ENCODE assay signal across 9 cellular contexts in genomic region chr22:41925783-41926460, GRCh38. TPM values are rescaled to one million over a fixed set of nuclear protein-coding genes. Genes with fewer than 3 reads are reported as not detected.
DNase-seq lines count a peak whose midpoint lies in the region; ATAC-seq and TF ChIP-seq lines count a peak whose summit lies in the region.
"Had no signal": no experiment of that assay in that cellular context is flagged by ENCODE, and none has a peak within 500 bp of the region (broad histone marks: within the 10 kb centered on the region; RNA-seq: fewer than 3 reads in every experiment).

No MANE protein-coding gene starts in this region.

- no peaks in the 10 kb centered on the region for H3K36me3 Mint-ChIP-seq in activated naive CD8-positive, alpha-beta T cell treated with anti-CD3 and anti-CD28 coated beads, Interleukin-2, amount 10 ng/mL, durations not matched to agents 7 days and 5 days

- no peaks in the 10 kb centered on the region for H3K36me3 ChIP-seq in iPS-18a (ENCODE audit: control insufficient read depth, low read depth, low read length)

- H3K4me3 ChIP-seq in GM12875 (ENCODE audit: low read depth, low read length) (peak overlapping the region; percentile 94), iPS-18a (ENCODE audit: low read length) (peak overlapping the region; percentile 37)

- POLR2A ChIA-PET in activated naive CD8-positive, alpha-beta T cell treated with anti-CD3 and anti-CD28 coated beads, Interleukin-2, amount 10 ng/mL, durations not matched to agents 7 days and 5 days (lab: Charles Lee), result interaction anchor here (1.2 to 2.8 kb wide), 5 partner anchors 10 to 145 kb away, joined by 3 to 15 read pairs (median 5); partner anchors contain the start of gene CENPM

- H3K27ac Mint-ChIP-seq in activated naive CD8-positive, alpha-beta T cell treated with anti-CD3 and anti-CD28 coated beads, Interleukin-2, amount 10 ng/mL, durations not matched to agents 7 days and 5 days, result no peak overlapping the region

- H3K9me3 Mint-ChIP-seq in activated naive CD8-positive, alpha-beta T cell treated with anti-CD3 and anti-CD28 coated beads, Interleukin-2, amount 10 ng/mL, durations not matched to agents 7 days and 5 days, result no peaks in the 10 kb centered on the region

- H3K27ac ChIP-seq in iPS-18a (ENCODE audit: low read length), result no peak overlapping the region

- H3K9ac ChIP-seq in iPS-18a (ENCODE audit: low read length), result no peak overlapping the region

- H3K27me3 ChIP-seq in iPS-18a (ENCODE audit: control insufficient read depth, insufficient read depth, low read length), result peaks cover 82% of the 10 kb centered on the region

- peak; percentile 97 for TF ChIP-seq CTCF in GM12875 (IDR thresholded peaks at IDR 0.05; ENCODE audit: borderline replicate concordance, insufficient read depth, low read depth, low read length)

- peak; percentile 35 for ATAC-seq in HG03135 (IDR thresholded peaks at IDR 0.05; ENCODE audit: unreplicated experiment)
- ATAC-seq in SK-N-SH treated with all-trans-retinoic acid at 6 μM for 48 hours, result peak; percentile 62
- peak; percentile 82 for ATAC-seq in activated naive CD8-positive, alpha-beta T cell treated with anti-CD3 and anti-CD28 coated beads, Interleukin-2, amount 10 ng/mL, durations not matched to agents 7 days and 5 days (ENCODE audit: low read depth)
- ATAC-seq in HG03469 (IDR thresholded peaks at IDR 0.05; ENCODE audit: unreplicated experiment), result no peak

- peaks cover 25% of the 10 kb centered on the region for H3K27me3 Mint-ChIP-seq in activated naive CD8-positive, alpha-beta T cell treated with anti-CD3 and anti-CD28 coated beads, Interleukin-2, amount 10 ng/mL, durations not matched to agents 7 days and 5 days

- H3K4me3 Mint-ChIP-seq in activated naive CD8-positive, alpha-beta T cell treated with anti-CD3 and anti-CD28 coated beads, Interleukin-2, amount 10 ng/mL, durations not matched to agents 7 days and 5 days, result peak overlapping the region; percentile 63

- no peaks in the 10 kb centered on the region for H3K9me3 ChIP-seq in iPS-18a (ENCODE audit: control insufficient read depth, low read depth, low read length)

- H3K4me1 Mint-ChIP-seq in activated naive CD8-positive, alpha-beta T cell treated with anti-CD3 and anti-CD28 coated beads, Interleukin-2, amount 10 ng/mL, durations not matched to agents 7 days and 5 days, result peaks cover 2% of the 10 kb centered on the region

- peaks cover 6% of the 10 kb centered on the region for H3K4me1 ChIP-seq in iPS-18a (ENCODE audit: control insufficient read depth, low read depth, low read length)

- DNase-seq in activated naive CD8-positive, alpha-beta T cell treated with anti-CD3 and anti-CD28 coated beads, Interleukin-2, amount 10 ng/mL, durations not matched to agents 7 days and 5 days, result peak; percentile 87
- peak; percentile 69 to 76 for DNase-seq in stimulated activated CD4-positive, alpha-beta T cell treated with anti-CD3 and anti-CD28 coated beads, Interleukin-1b, Interleukin-23, amount 100 ng/mL, for 4 hours (ENCODE audit: low read depth in 2 of 2)
- DNase-seq in cerebellar cortex (ENCODE audit: low spot score), result no peak

TF ChIP-seq in SK-N-SH treated with all-trans-retinoic acid at 6 μM for 48 hours, 23 proteins besides CTCF, POLR2A, EP300 and RAD21:
- TF ChIP-seq OSR1 (CRISPR knock-in tag; IDR thresholded peaks at IDR 0.05) (no peak), BACH2 (CRISPR knock-in tag; IDR thresholded peaks at IDR 0.05; ENCODE audit: borderline replicate concordance) (no peak), CSDC2 (CRISPR knock-in tag; IDR thresholded peaks at IDR 0.05) (no peak), ZNF565 (CRISPR knock-in tag; conservative IDR thresholded peaks at IDR 0.05; ENCODE audit: low read depth) (no peak), ARNTL (CRISPR knock-in tag; IDR thresholded peaks at IDR 0.05; ENCODE audit: borderline replicate concordance, low read depth) (no peak), ZC3H10 (CRISPR knock-in tag; IDR thresholded peaks at IDR 0.05) (no peak), ZNF8 (CRISPR knock-in tag; IDR thresholded peaks at IDR 0.05) (no peak), ZFP3 (CRISPR knock-in tag; IDR thresholded peaks at IDR 0.05) (no peak), ZNF70 (CRISPR knock-in tag; IDR thresholded peaks at IDR 0.05) (no peak), GLIS3 (CRISPR knock-in tag; IDR thresholded peaks at IDR 0.05) (no peak), ISL1 (CRISPR knock-in tag; IDR thresholded peaks at IDR 0.05) (no peak), PATZ1 (CRISPR knock-in tag; IDR thresholded peaks at IDR 0.05; ENCODE audit: borderline replicate concordance) (no peak), ESRRG (CRISPR knock-in tag; IDR thresholded peaks at IDR 0.05) (no peak), TCF4 (CRISPR knock-in tag; IDR thresholded peaks at IDR 0.05; ENCODE audit: borderline replicate concordance) (no peak), SNAI2 (CRISPR knock-in tag; IDR thresholded peaks at IDR 0.05) (no peak), PPARA (CRISPR knock-in tag; IDR thresholded peaks at IDR 0.05; ENCODE audit: borderline replicate concordance) (no peak), ZFP30 (CRISPR knock-in tag; IDR thresholded peaks at IDR 0.05) (no peak), TOX (CRISPR knock-in tag; IDR thresholded peaks at IDR 0.05; ENCODE audit: borderline replicate concordance) (no peak)

RNA-seq across cellular contexts. Expression of gene TNFRSF13C, which starts 0.7 kb away (rescaled TPM):
- 10 to 100 TPM in 1 of 2 experiments, 1 to 10 TPM in 1; 9.9 to 10.1 TPM for total RNA-seq in activated naive CD8-positive, alpha-beta T cell treated with anti-CD3 and anti-CD28 coated beads, Interleukin-2, amount 10 ng/mL, durations not matched to agents 7 days and 5 days

RNA-seq across cellular contexts. Expression of gene SHISA8, which starts 11.0 kb away (rescaled TPM):
- total RNA-seq in activated naive CD8-positive, alpha-beta T cell treated with anti-CD3 and anti-CD28 coated beads, Interleukin-2, amount 10 ng/mL, durations not matched to agents 7 days and 5 days, result not detected
- total RNA-seq: pulmonary artery endothelial cell had no signal

RNA-seq across cellular contexts. Expression of gene CENPM, which starts 21.0 kb away (rescaled TPM):
- 10 to 100 TPM; 45.4 to 53.2 TPM for total RNA-seq in activated naive CD8-positive, alpha-beta T cell treated with anti-CD3 and anti-CD28 coated beads, Interleukin-2, amount 10 ng/mL, durations not matched to agents 7 days and 5 days

RNA-seq across cellular contexts. Expression of gene SEPTIN3, which starts 43.3 kb away (rescaled TPM):
- total RNA-seq in activated naive CD8-positive, alpha-beta T cell treated with anti-CD3 and anti-CD28 coated beads, Interleukin-2, amount 10 ng/mL, durations not matched to agents 7 days and 5 days, result under 1 TPM; 0.31 to 0.42 TPM
